Comparison of ENCODE assay signal across 8 cellular contexts in the genomic region with DNA sequence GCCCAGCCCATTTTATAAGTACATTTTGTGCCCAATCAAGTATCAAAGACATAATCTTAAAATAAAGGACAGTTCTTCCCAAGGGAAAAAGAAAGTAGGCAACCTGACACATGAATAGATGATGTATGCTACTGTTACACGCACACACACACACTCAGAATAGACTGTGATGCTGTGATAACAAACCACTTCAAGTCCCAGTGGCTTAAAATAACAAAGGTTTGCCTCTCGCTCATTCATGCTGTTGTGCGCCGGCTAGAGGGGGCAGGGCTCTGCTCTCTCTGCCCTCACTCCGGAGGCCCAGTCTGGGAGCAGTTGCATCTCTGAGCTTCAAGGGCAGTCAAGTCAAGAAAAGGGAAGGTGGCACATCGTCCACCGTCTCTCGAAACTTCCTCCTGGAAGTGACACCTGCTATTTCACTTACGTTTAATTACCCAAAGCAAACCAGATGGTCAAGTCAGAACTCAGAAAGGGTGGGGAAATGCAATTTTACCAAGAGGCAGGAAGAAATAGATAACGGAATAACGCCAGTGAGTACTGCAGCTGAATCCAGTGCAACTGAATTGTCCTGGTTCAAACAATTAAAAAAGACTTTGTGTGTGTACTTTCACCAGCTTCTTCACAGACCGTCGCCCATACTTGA. TPM values are rescaled to one million over a fixed set of nuclear protein-coding genes. Genes with fewer than 3 reads are reported as not detected.
DNase-seq lines count a peak whose midpoint lies in the region; ATAC-seq and TF ChIP-seq lines count a peak whose summit lies in the region.

No MANE protein-coding gene starts in this region.

- no peak overlapping the region for H3K27ac ChIP-seq in foreskin keratinocyte

- H3K4me1 ChIP-seq in foreskin keratinocyte = no peaks in the 10 kb centered on the region

- ATAC-seq in GM18868 (IDR thresholded peaks at IDR 0.05; ENCODE audit: unreplicated experiment) = peak; percentile 86
- ATAC-seq in HG03025 (IDR thresholded peaks at IDR 0.05; ENCODE audit: low FRiP score, unreplicated experiment) = peak; percentile 77
- ATAC-seq in naive thymus-derived CD8-positive, alpha-beta T cell = peak; percentile 36 to 77
- ATAC-seq in foreskin keratinocyte = no peak

- POLR2A ChIA-PET in naive thymus-derived CD8-positive, alpha-beta T cell (lab: Charles Lee) = no interaction called here

- peak overlapping the region; percentile 81 for H3K27ac Mint-ChIP-seq in chondrocyte (ENCODE audit: unreplicated experiment)
- peak overlapping the region in 3 of 10 donors; percentile 40 to 69 (median 49) for H3K27ac Mint-ChIP-seq in naive thymus-derived CD8-positive, alpha-beta T cell

- no peaks in the 10 kb centered on the region for H3K27me3 ChIP-seq in foreskin keratinocyte

- peak; percentile 93 to 95 for DNase-seq in AML-193 (lab: John Stamatoyannopoulos, UW)
- DNase-seq in NCI-H524 (lab: John Stamatoyannopoulos, UW) = peak; percentile 72 to 88
- no peak for DNase-seq in chondrocyte (ENCODE audit: low spot score)
- DNase-seq in naive thymus-derived CD8-positive, alpha-beta T cell = peak in 1 of 10 donors; percentile 39
- DNase-seq in foreskin keratinocyte = no peak
- no peak for DNase-seq in stimulated activated CD4-positive, alpha-beta T cell treated with anti-CD3 and anti-CD28 coated beads, Interleukin-2, amount 100 ng/mL, for 24 hours

- no peaks in the 10 kb centered on the region for H3K27me3 Mint-ChIP-seq in chondrocyte (ENCODE audit: low read depth)
- peaks cover 0 to 29% (median 12%) of the 10 kb centered on the region in 5 donors for H3K27me3 Mint-ChIP-seq in naive thymus-derived CD8-positive, alpha-beta T cell

- H3K36me3 Mint-ChIP-seq in chondrocyte (ENCODE audit: low read depth) = no peaks in the 10 kb centered on the region
- H3K36me3 Mint-ChIP-seq in naive thymus-derived CD8-positive, alpha-beta T cell = no peaks in the 10 kb centered on the region

- no peaks in the 10 kb centered on the region for H3K9me3 Mint-ChIP-seq in chondrocyte (ENCODE audit: low read depth)
- no peaks in the 10 kb centered on the region for H3K9me3 Mint-ChIP-seq in naive thymus-derived CD8-positive, alpha-beta T cell

- peaks cover 26% of the 10 kb centered on the region for H3K4me1 Mint-ChIP-seq in chondrocyte (ENCODE audit: low read depth)
- H3K4me1 Mint-ChIP-seq in naive thymus-derived CD8-positive, alpha-beta T cell = peaks cover 11 to 20% (median 12%) of the 10 kb centered on the region in 4 donors

- TF ChIP-seq CTCF in chondrocyte (IDR thresholded peaks at IDR 0.05) (no peak), foreskin keratinocyte (conservative IDR thresholded peaks at IDR 0.05) (no peak)

- peak overlapping the region; percentile 18 for H3K4me3 Mint-ChIP-seq in chondrocyte (ENCODE audit: unreplicated experiment)
- H3K4me3 Mint-ChIP-seq in naive thymus-derived CD8-positive, alpha-beta T cell = peak overlapping the region in 9 of 10 donors; percentile 36 to 70 (median 59)

RNA-seq across cellular contexts. Expression of a gene that starts 43.3 kb away (rescaled TPM):
- total RNA-seq in chondrocyte = 0.80 to 4.0 TPM (median 3.7 TPM) in 3 replicates
- total RNA-seq in naive thymus-derived CD8-positive, alpha-beta T cell = 1 to 10 TPM; 1.1 to 1.2 TPM
- polyA plus RNA-seq in naive thymus-derived CD8-positive, alpha-beta T cell = under 1 TPM in 1 of 3 donors, not detected in 2; 0.06 TPM
- 1.8 and 4.3 TPM in 2 replicates for total RNA-seq in foreskin keratinocyte
- polyA plus RNA-seq in foreskin keratinocyte = 0.31 and 0.87 TPM in 2 replicates

Comparison
In these comparisons a context has a peak if more than half of its experiments do, and no peak if none do; other contexts are left out.
1. DNase-seq: peak in AML-193 (2 of 2) and NCI-H524 (2 of 2); none in chondrocyte (single experiment), foreskin keratinocyte (0 of 2) and stimulated activated CD4-positive, alpha-beta T cell treated with anti-CD3 and anti-CD28 coated beads, Interleukin-2, amount 100 ng/mL, for 24 hours (0 of 2).